ENCODE assay signal across 16 cellular contexts in genomic region chr15:67399925-67400324, GRCh38.
DNase-seq lines count a peak whose midpoint lies in the region; ATAC-seq, FAIRE-seq and TF ChIP-seq lines count a peak whose summit lies in the region.
"Had no signal": no experiment of that assay in that cellular context is flagged by ENCODE, and none has a peak within 500 bp of the region (broad histone marks: within the 10 kb centered on the region; RNA-seq: fewer than 3 reads in every experiment).

No MANE protein-coding gene starts in this region.

- no peaks in the 10 kb centered on the region for H3K27me3 Mint-ChIP-seq in Calu3 (ENCODE audit: unreplicated experiment)

- TF ChIP-seq POLR2A in HepG2 (IDR thresholded peaks at IDR 0.05; ENCODE audit: insufficient read depth in 1 of 2, low read depth in 2 of 2, low read length in 2 of 2) (no peak), right lobe of liver (IDR thresholded peaks at IDR 0.05) (no peak)

- TF ChIP-seq RAD21 in HepG2 (CRISPR knock-in tag; IDR thresholded peaks at IDR 0.05), result no peak

- no peak overlapping the region for H3K27ac Mint-ChIP-seq in Calu3 (ENCODE audit: unreplicated experiment)

- no peak for ATAC-seq in HepG2
- ATAC-seq in right lobe of liver, result no peak
- ATAC-seq in pancreas, result peak; percentile 68 to 83 (median 75)
- no peak for ATAC-seq in HG02571 (IDR thresholded peaks at IDR 0.05; ENCODE audit: unreplicated experiment)
- ATAC-seq in HG02623 (IDR thresholded peaks at IDR 0.05; ENCODE audit: unreplicated experiment), result no peak
- ATAC-seq: GM12878 had no signal

- no peaks in the 10 kb centered on the region for H3K4me1 Mint-ChIP-seq in Calu3 (ENCODE audit: low read depth, unreplicated experiment)

- BruUV-seq in HepG2 (replicated peaks; lab: Mats Ljungman, UMichigan) (no TSS peak), Calu3 (replicated peaks; lab: Mats Ljungman, UMichigan) (no TSS peak)

- TF ChIP-seq EP300 in HepG2 (IDR thresholded peaks at IDR 0.05; ENCODE audit: low read depth in 2 of 2, low read length in 2 of 2) (no peak), HepG2 (CRISPR knock-in tag; IDR thresholded peaks at IDR 0.05; ENCODE audit: borderline replicate concordance) (no peak)

- no peak for DNase-seq in HepG2 (ENCODE audit: low spot score)
- DNase-seq in right lobe of liver, result no peak
- DNase-seq in pancreas, result peak in 1 of 6 donors; percentile 8
- no peak for DNase-seq in Calu3
- no peak for DNase-seq in NCI-H1417 treated with DMSO at 0.1 percent for 48 hours (lab: John Stamatoyannopoulos, UW)
- DNase-seq: AML-193, DMS79, GOT3, Karpas-422 had no signal

- in situ Hi-C loops in HepG2 (cut with HindIII; ENCODE audit: extremely low pct_ligation_motif_present, low pct_unique_long_range_greater_than_20kb), result no loop called here

- FAIRE-seq in HepG2 (lab: Jason Lieb, UNC), result no peak
- FAIRE-seq in pancreas (lab: Jason Lieb, UNC), result no peak
- FAIRE-seq: GM12878 had no signal

- H3K9me3 Mint-ChIP-seq in Calu3 (ENCODE audit: low read depth, unreplicated experiment), result no peaks in the 10 kb centered on the region

- H3K27me3 ChIP-seq in HepG2 (ENCODE audit: control insufficient read depth in 1 of 2, insufficient read depth in 2 of 2, low read length in 2 of 2), result no peaks in the 10 kb centered on the region
- no peaks in the 10 kb centered on the region for H3K27me3 ChIP-seq in right lobe of liver
- no peaks in the 10 kb centered on the region for H3K27me3 ChIP-seq in endocrine pancreas (ENCODE audit: control insufficient read depth, insufficient read depth, low read length)
- no peaks in the 10 kb centered on the region for H3K27me3 ChIP-seq in pancreas
- H3K27me3 ChIP-seq: BLaER1 had no signal

- H3K4me1 ChIP-seq in HepG2 (ENCODE audit: insufficient read depth, low read length) (no peaks in the 10 kb centered on the region), right lobe of liver (no peaks in the 10 kb centered on the region), endocrine pancreas (ENCODE audit: control insufficient read depth, insufficient read depth, low read length) (no peaks in the 10 kb centered on the region), pancreas (peaks cover 0 to 3% (median 0%) of the 10 kb centered on the region in 3 donors)
- H3K4me1 ChIP-seq: BLaER1, HAP-1 had no signal

- H3K36me3 Mint-ChIP-seq in Calu3 (ENCODE audit: insufficient read depth, unreplicated experiment), result no peaks in the 10 kb centered on the region

- no peak overlapping the region for H3K4me3 Mint-ChIP-seq in Calu3 (ENCODE audit: low read depth, unreplicated experiment)

- no peak overlapping the region for H3K9ac ChIP-seq in HepG2 (ENCODE audit: insufficient read depth, low read depth, low read length)
- H3K9ac ChIP-seq in endocrine pancreas (ENCODE audit: control insufficient read depth, insufficient read depth, low read length), result no peak overlapping the region
- H3K9ac ChIP-seq: BLaER1 had no signal

- H3K4me3 ChIP-seq in HepG2 (replicated peaks in 1 of 3; ENCODE audit: insufficient read depth in 1 of 3, low read depth in 2 of 3, low read length in 3 of 3) (no peak overlapping the region), right lobe of liver (no peak overlapping the region), endocrine pancreas (ENCODE audit: control insufficient read depth, insufficient read depth, low read length) (peak overlapping the region; percentile 11), pancreas (no peak overlapping the region)
- H3K4me3 ChIP-seq: BLaER1, GM12878, HAP-1 had no signal

- H4K20me1 ChIP-seq in HepG2 (ENCODE audit: insufficient read depth, low read length), result no peaks in the 10 kb centered on the region
- H4K20me1 ChIP-seq: BLaER1 had no signal

- intact Hi-C loops in HepG2 (cut with micrococcal nuclease; ENCODE audit: unreplicated experiment), result no loop called here
- intact Hi-C loops in right lobe of liver (cut with DNase I), result no loop called here
- intact Hi-C loops in pancreas (cut with DNase I), result no loop called here
- intact Hi-C loops in Calu3 (cut with micrococcal nuclease; ENCODE audit: unreplicated experiment), result no loop called here

- H3K79me2 ChIP-seq in HepG2 (ENCODE audit: insufficient read depth, low read length), result no peaks in the 10 kb centered on the region

- H3K9me3 ChIP-seq in HepG2 (ENCODE audit: low read length), result no peaks in the 10 kb centered on the region
- H3K9me3 ChIP-seq in right lobe of liver, result no peaks in the 10 kb centered on the region
- H3K9me3 ChIP-seq in endocrine pancreas (ENCODE audit: control insufficient read depth, low read length), result no peaks in the 10 kb centered on the region
- H3K9me3 ChIP-seq in pancreas, result no peaks in the 10 kb centered on the region
- H3K9me3 ChIP-seq: BLaER1, HAP-1 had no signal

- no peaks in the 10 kb centered on the region for H3K36me3 ChIP-seq in HepG2 (replicated peaks in 1 of 2; ENCODE audit: control insufficient read depth in 1 of 2, insufficient read depth in 2 of 2, low read length in 2 of 2)
- H3K36me3 ChIP-seq in right lobe of liver, result no peaks in the 10 kb centered on the region
- H3K36me3 ChIP-seq in endocrine pancreas (ENCODE audit: control insufficient read depth, insufficient read depth, low read length), result no peaks in the 10 kb centered on the region
- H3K36me3 ChIP-seq in pancreas, result no peaks in the 10 kb centered on the region
- H3K36me3 ChIP-seq: BLaER1, HAP-1 had no signal

- TF ChIP-seq CTCF in HepG2 (CRISPR knock-in tag; IDR thresholded peaks at IDR 0.05) (no peak), right lobe of liver (IDR thresholded peaks at IDR 0.05) (no peak), pancreas (IDR thresholded peaks at IDR 0.05) (no peak), Calu3 (IDR thresholded peaks at IDR 0.05; ENCODE audit: unreplicated experiment) (no peak)

- no peak overlapping the region for H3K4me2 ChIP-seq in HepG2 (ENCODE audit: low read depth, low read length)
- H3K4me2 ChIP-seq: BLaER1 had no signal

- POLR2A ChIA-PET in HepG2 (lab: Yijun Ruan, JAX), result no interaction called here

- H3K27ac ChIP-seq in HepG2 (ENCODE audit: extremely low read length, insufficient read depth, low read length) (no peak overlapping the region), right lobe of liver (no peak overlapping the region), pancreas (no peak overlapping the region)
- H3K27ac ChIP-seq: 22Rv1, BLaER1 had no signal

- H2AFZ ChIP-seq in HepG2 (ENCODE audit: low read length), result no peak overlapping the region

- WGBS in HepG2 (ENCODE audit: low lambda C conversion rate), result 54% methylated on average over 4 of the region's 4 CpGs
- 93% methylated on average over 4 of the region's 4 CpGs for WGBS in right lobe of liver (ENCODE audit: insufficient coverage, low coverage, low lambda C conversion rate, missing lambda C conversion rate)
- WGBS in pancreas, 2 donors, result 51 to 62% methylated on average over 4 of the region's 4 CpGs

- CTCF ChIA-PET in HepG2 (lab: Yijun Ruan, JAX; ENCODE audit: low intra/inter-chr PET ratio, low total read pairs), result no interaction called here
- CTCF ChIA-PET in Calu3 (lab: Charles Lee), result no interaction called here

TF ChIP-seq in HepG2, 621 proteins besides CTCF, POLR2A, EP300 and RAD21:
- TF ChIP-seq MAFK (conservative IDR thresholded peaks at IDR 0.05 in 1 of 2, IDR thresholded peaks at IDR 0.05 in 1 of 2; ENCODE audit: low read length in 2 of 2), result peak; percentile 11 to 66; a peak in 2 of 4 replicates
- TF ChIP-seq MAFF (IDR thresholded peaks at IDR 0.05; ENCODE audit: low read depth, low read length), result peak; percentile 41; the same call in 1 of the 2 replicates
- TF ChIP-seq SMAD9 (CRISPR knock-in tag; IDR thresholded peaks at IDR 0.05), result no peak

Comparison
In these comparisons a context has a peak if more than half of its experiments do, and no peak if none do; other contexts are left out.
1. ATAC-seq: peak in pancreas (4 of 4); none in HepG2 (single experiment), right lobe of liver (0 of 4), HG02571 (single experiment) and HG02623 (single experiment).